Comparison of ENCODE assay signal across 2 cellular contexts in genomic region chr2:218097975-218098374, GRCh38.
TF ChIP-seq lines count a peak whose summit lies in the region.

No MANE protein-coding gene starts in this region.

TF ChIP-seq in GM12891, 5 proteins besides CTCF, POLR2A, EP300 and RAD21 (continued from another document):
- peak; percentile 68 for TF ChIP-seq SPI1 (IDR thresholded peaks at IDR 0.05; ENCODE audit: low read depth, low read length)

TF ChIP-seq in K562, 482 proteins besides CTCF, POLR2A, EP300 and RAD21 (continued from another document):
- 0 out of 2 replicates have a peak, but pooled peaks have one; percentile 29 for TF ChIP-seq SPI1 (IDR thresholded peaks at IDR 0.05; ENCODE audit: borderline replicate concordance, low read depth, low read length)
TF ChIP-seq in K562: peak in this region for 1.
